Comparison of ENCODE assay signal across 11 cellular contexts in genomic region chr2:38147333-38148121, GRCh38.
DNase-seq lines count a peak whose midpoint lies in the region; ATAC-seq and TF ChIP-seq lines count a peak whose summit lies in the region.
"Had no signal": no experiment of that assay in that cellular context is flagged by ENCODE, and none has a peak within 500 bp of the region (broad histone marks: within the 10 kb centered on the region; RNA-seq: fewer than 3 reads in every experiment).

No MANE protein-coding gene starts in this region.

- TF ChIP-seq CTCF in ascending aorta (IDR thresholded peaks at IDR 0.05) (no peak), upper lobe of left lung (IDR thresholded peaks at IDR 0.05) (no peak)

- TF ChIP-seq EP300 in upper lobe of left lung (IDR thresholded peaks at IDR 0.05), result no peak

- H3K27ac Mint-ChIP-seq in activated CD4-positive, alpha-beta T cell treated with anti-CD3 and anti-CD28 coated beads, Interleukin-2, amount 10 ng/mL, durations not matched to agents 24 days and 14 days, result peak overlapping the region; percentile 61
- H3K27ac Mint-ChIP-seq in natural killer cell treated with Interleukin-12 subunit alpha and Interleukin-12 subunit beta and Interleukin-15 and Interleukin-18, amount 100 ng/mL, for 72 hours, result peak overlapping the region in 1 of 2 donors; percentile 36
- H3K27ac Mint-ChIP-seq: activated CD4-positive, alpha-beta memory T cell treated with anti-CD3 and anti-CD28 coated beads for 36 hours had no signal

- H3K27me3 ChIP-seq in ascending aorta (no peaks in the 10 kb centered on the region), upper lobe of left lung (no peaks in the 10 kb centered on the region)

- H3K27me3 Mint-ChIP-seq in activated CD4-positive, alpha-beta T cell treated with anti-CD3 and anti-CD28 coated beads, Interleukin-2, amount 10 ng/mL, durations not matched to agents 24 days and 14 days, result no peaks in the 10 kb centered on the region
- peaks cover 5 to 7% of the 10 kb centered on the region in 2 donors for H3K27me3 Mint-ChIP-seq in natural killer cell treated with Interleukin-12 subunit alpha and Interleukin-12 subunit beta and Interleukin-15 and Interleukin-18, amount 100 ng/mL, for 72 hours

- H3K4me3 Mint-ChIP-seq in activated CD4-positive, alpha-beta T cell treated with anti-CD3 and anti-CD28 coated beads, Interleukin-2, amount 10 ng/mL, durations not matched to agents 24 days and 14 days, result peak overlapping the region; percentile 5
- no peak overlapping the region for H3K4me3 Mint-ChIP-seq in natural killer cell treated with Interleukin-12 subunit alpha and Interleukin-12 subunit beta and Interleukin-15 and Interleukin-18, amount 100 ng/mL, for 72 hours
- H3K4me3 Mint-ChIP-seq: activated CD4-positive, alpha-beta memory T cell treated with anti-CD3 and anti-CD28 coated beads for 36 hours had no signal

- no peak for ATAC-seq in upper lobe of left lung (ENCODE audit: low FRiP score in 2 of 2)
- ATAC-seq in HG03521 (IDR thresholded peaks at IDR 0.05; ENCODE audit: unreplicated experiment), result no peak
- ATAC-seq in natural killer cell treated with Interleukin-12 subunit alpha and Interleukin-12 subunit beta and Interleukin-15 and Interleukin-18, amount 100 ng/mL, for 72 hours, result no peak
- ATAC-seq in GM21529 (IDR thresholded peaks at IDR 0.05; ENCODE audit: unreplicated experiment), result no peak

- TF ChIP-seq POLR2A in upper lobe of left lung (IDR thresholded peaks at IDR 0.05), result no peak

- peak overlapping the region; percentile 84 to 89 for H3K27ac ChIP-seq in ascending aorta
- H3K27ac ChIP-seq in mesodermal cell (ENCODE audit: low read depth, low read length, severe bottlenecking), result peak overlapping the region; percentile 99
- peak overlapping the region; percentile 74 to 88 (median 84) for H3K27ac ChIP-seq in upper lobe of left lung

- peaks cover 7 to 17% of the 10 kb centered on the region in 2 donors for H3K4me1 ChIP-seq in ascending aorta
- peaks cover 13% of the 10 kb centered on the region for H3K4me1 ChIP-seq in mesodermal cell (ENCODE audit: control insufficient read depth, insufficient read depth, low read length, poor library complexity, severe bottlenecking)
- H3K4me1 ChIP-seq in upper lobe of left lung, result peaks cover 18 to 37% (median 21%) of the 10 kb centered on the region in 4 donors

- no peak for DNase-seq in activated CD4-positive, alpha-beta T cell treated with anti-CD3 and anti-CD28 coated beads, Interleukin-2, amount 10 ng/mL, durations not matched to agents 24 days and 14 days
- DNase-seq in activated CD4-positive, alpha-beta T cell treated with anti-CD3 and anti-CD28 coated beads, Interleukin-2, amount 50 U/mL, for 4 hours, result no peak
- DNase-seq in ascending aorta (ENCODE audit: low spot score in 2 of 2) (no peak), upper lobe of left lung (no peak)
- no peak for DNase-seq in natural killer cell treated with Interleukin-12 subunit alpha and Interleukin-12 subunit beta and Interleukin-15 and Interleukin-18, amount 100 ng/mL, for 72 hours (ENCODE audit: low spot score)
- DNase-seq: Kasumi-1, midbrain had no signal

- peaks cover 13% of the 10 kb centered on the region for H3K9me3 Mint-ChIP-seq in activated CD4-positive, alpha-beta T cell treated with anti-CD3 and anti-CD28 coated beads, Interleukin-2, amount 10 ng/mL, durations not matched to agents 24 days and 14 days
- H3K9me3 Mint-ChIP-seq in natural killer cell treated with Interleukin-12 subunit alpha and Interleukin-12 subunit beta and Interleukin-15 and Interleukin-18, amount 100 ng/mL, for 72 hours, result peaks cover 3% of the 10 kb centered on the region
- H3K9me3 Mint-ChIP-seq: activated CD4-positive, alpha-beta memory T cell treated with anti-CD3 and anti-CD28 coated beads for 36 hours had no signal

- H3K9me3 ChIP-seq in ascending aorta (peaks cover 0 to 5% of the 10 kb centered on the region in 2 donors), mesodermal cell (ENCODE audit: control insufficient read depth, low read length) (peaks cover 15% of the 10 kb centered on the region), upper lobe of left lung (no peaks in the 10 kb centered on the region)

- H3K36me3 ChIP-seq in ascending aorta (no peaks in the 10 kb centered on the region), mesodermal cell (ENCODE audit: control insufficient read depth, insufficient read depth, low read length) (no peaks in the 10 kb centered on the region), upper lobe of left lung (no peaks in the 10 kb centered on the region)

- H3K36me3 Mint-ChIP-seq in activated CD4-positive, alpha-beta T cell treated with anti-CD3 and anti-CD28 coated beads, Interleukin-2, amount 10 ng/mL, durations not matched to agents 24 days and 14 days (ENCODE audit: low read depth), result no peaks in the 10 kb centered on the region
- no peaks in the 10 kb centered on the region for H3K36me3 Mint-ChIP-seq in natural killer cell treated with Interleukin-12 subunit alpha and Interleukin-12 subunit beta and Interleukin-15 and Interleukin-18, amount 100 ng/mL, for 72 hours
- H3K36me3 Mint-ChIP-seq: activated CD4-positive, alpha-beta memory T cell treated with anti-CD3 and anti-CD28 coated beads for 36 hours had no signal

- peaks cover 15% of the 10 kb centered on the region for H3K4me1 Mint-ChIP-seq in activated CD4-positive, alpha-beta T cell treated with anti-CD3 and anti-CD28 coated beads, Interleukin-2, amount 10 ng/mL, durations not matched to agents 24 days and 14 days
- peaks cover 5 to 6% of the 10 kb centered on the region in 2 donors for H3K4me1 Mint-ChIP-seq in natural killer cell treated with Interleukin-12 subunit alpha and Interleukin-12 subunit beta and Interleukin-15 and Interleukin-18, amount 100 ng/mL, for 72 hours (ENCODE audit: low read depth in 2 of 2)

- 93 to 96% methylated on average over 6 to 7 of the region's 8 CpGs for WGBS in mesodermal cell (ENCODE audit: insufficient coverage in 2 of 2), 2 experiments
- WGBS in upper lobe of left lung, 2 donors, result 83% methylated on average over 8 of the region's 8 CpGs

- no peak overlapping the region for H3K4me3 ChIP-seq in ascending aorta
- H3K4me3 ChIP-seq in mesodermal cell (ENCODE audit: extremely low read depth, insufficient read depth, low read length, poor library complexity, severe bottlenecking), result no peak overlapping the region
- no peak overlapping the region for H3K4me3 ChIP-seq in upper lobe of left lung

- intact Hi-C loops in activated CD4-positive, alpha-beta T cell treated with anti-CD3 and anti-CD28 coated beads, Interleukin-2, amount 10 ng/mL, durations not matched to agents 24 days and 14 days (cut with micrococcal nuclease), result loop anchor here (5.0 kb wide), 1 partner anchor 40 kb away; no protein-coding TSS in a partner anchor
- intact Hi-C loops in ascending aorta (cut with DNase I), result loop anchor here (5.0 kb wide), 1 partner anchor 40 kb away; no protein-coding TSS in a partner anchor
